In genomic region chr13:112567161-112567862, GRCh38 we compare ENCODE assay signal across 1 cellular context.
TF ChIP-seq lines count a peak whose summit lies in the region.

No MANE protein-coding gene starts in this region.

TF ChIP-seq in IMR-90, 13 proteins besides CTCF, POLR2A, EP300 and RAD21:
- TF ChIP-seq FOS (IDR thresholded peaks at IDR 0.05; ENCODE audit: low read depth, low read length) (no peak), CEBPB (IDR thresholded peaks at IDR 0.05; ENCODE audit: low read depth, low read length) (0 out of 2 replicates have a peak, but pooled peaks have one; percentile 40), MAFK (IDR thresholded peaks at IDR 0.05; ENCODE audit: low read depth, low read length) (peak; percentile 53; the same call in 1 of the 2 replicates)
